In genomic region chr19:18658366-18658855, GRCh38 we compare ENCODE assay signal across 11 cellular contexts. TPM values are rescaled to one million over a fixed set of nuclear protein-coding genes. Genes with fewer than 3 reads are reported as not detected.
DNase-seq lines count a peak whose midpoint lies in the region; ATAC-seq, FAIRE-seq and TF ChIP-seq lines count a peak whose summit lies in the region.
"Had no signal": no experiment of that assay in that cellular context is flagged by ENCODE, and none has a peak within 500 bp of the region (broad histone marks: within the 10 kb centered on the region; RNA-seq: fewer than 3 reads in every experiment).

No MANE protein-coding gene starts in this region.

- no peaks in the 10 kb centered on the region for H3K9me3 ChIP-seq in heart right ventricle
- H3K9me3 ChIP-seq in H1 (ENCODE audit: insufficient read depth in 2 of 2, low read depth in 1 of 2, low read length in 1 of 2), result no peaks in the 10 kb centered on the region
- no peaks in the 10 kb centered on the region for H3K9me3 ChIP-seq in uterus

- peaks cover 17 to 51% (median 46%) of the 10 kb centered on the region in 9 donors for H3K4me1 ChIP-seq in heart right ventricle
- H3K4me1 ChIP-seq in H1 (replicated peaks in 1 of 4; ENCODE audit: control insufficient read depth in 3 of 4, insufficient read depth in 4 of 4, low read length in 3 of 4), result peaks cover 0 to 12% (median 6%) of the 10 kb centered on the region in 4 experiments; a peak in 5 of 7 replicates
- peaks cover 0 to 27% of the 10 kb centered on the region in 2 donors for H3K4me1 ChIP-seq in uterus

- H3K56ac ChIP-seq in H1 (replicated peaks; ENCODE audit: insufficient read length, low read depth, low read length), result no peak overlapping the region

- H3K27ac ChIP-seq in heart right ventricle, result peak overlapping the region; percentile 54 to 90 (median 86)
- no peak overlapping the region for H3K27ac ChIP-seq in H1 (ENCODE audit: low read depth, low read length)
- peak overlapping the region; percentile 77 to 79 for H3K27ac ChIP-seq in uterus

- H3K14ac ChIP-seq in H1 (ENCODE audit: insufficient read length), result no peak overlapping the region

- peaks cover 63% of the 10 kb centered on the region for H3K4me1 Mint-ChIP-seq in osteocyte (ENCODE audit: unreplicated experiment)

- H3K4me3 ChIP-seq in heart right ventricle (no peak overlapping the region), H1 (ENCODE audit: extremely low read depth in 1 of 4, insufficient read depth in 2 of 4, low read depth in 3 of 4, low read length in 4 of 4) (no peak overlapping the region), uterus (no peak overlapping the region)

- ATAC-seq in heart right ventricle (no peak), Right ventricle myocardium superior (ENCODE audit: poor library complexity) (no peak)
- ATAC-seq: activated CD8-positive, alpha-beta memory T cell treated with anti-CD3 and anti-CD28 coated beads, Interleukin-2, amount 10 ng/mL, durations not matched to agents 7 days and 5 days had no signal

- no peaks in the 10 kb centered on the region for H3K9me3 Mint-ChIP-seq in osteocyte (ENCODE audit: unreplicated experiment)

- H2BK20ac ChIP-seq in H1 (ENCODE audit: low read length), result no peak overlapping the region

- no peak overlapping the region for H3K4me2 ChIP-seq in H1 (ENCODE audit: insufficient read depth in 1 of 2, low read depth in 2 of 2, low read length in 2 of 2)

- intact Hi-C loops in heart right ventricle (cut with DNase I), result loop anchor here in 2 of 10 donors (5.0 to 10.0 kb wide), 2 partner anchors 51 to 214 kb away; partner anchors contain the start of gene CRLF1 (in 1 of the 2)
- intact Hi-C loops in Right ventricle myocardium superior (cut with DNase I), result no loop called here
- intact Hi-C loops in uterus (cut with DNase I; ENCODE audit: low total_unique reads), result no loop called here

- TF ChIP-seq EP300 in H1 (IDR thresholded peaks at IDR 0.05; ENCODE audit: borderline replicate concordance in 1 of 2, low read depth in 2 of 2, low read length in 2 of 2), result no peak

- TF ChIP-seq CTCF in heart right ventricle (IDR thresholded peaks at IDR 0.05) (no peak), H1 (IDR thresholded peaks at IDR 0.05; ENCODE audit: control extremely low read depth in 1 of 3, insufficient read depth in 1 of 3, low read depth in 1 of 3, low read length in 3 of 3) (no peak), osteocyte (IDR thresholded peaks at IDR 0.05) (no peak), uterus (IDR thresholded peaks at IDR 0.05) (no peak)

- no peak for FAIRE-seq in H1 (lab: Jason Lieb, UNC)

- no peak overlapping the region for H3K9ac ChIP-seq in H1 (replicated peaks in 1 of 4; ENCODE audit: extremely low read depth in 1 of 4, low read depth in 3 of 4, low read length in 3 of 4)

- no peak overlapping the region for H2BK120ac ChIP-seq in H1 (replicated peaks; ENCODE audit: low read depth, low read length)

- H3K4me3 Mint-ChIP-seq in osteocyte (ENCODE audit: unreplicated experiment), result peak overlapping the region; percentile 16
- H3K4me3 Mint-ChIP-seq: activated CD8-positive, alpha-beta memory T cell treated with anti-CD3 and anti-CD28 coated beads, Interleukin-2, amount 10 ng/mL, durations not matched to agents 7 days and 5 days had no signal

- no peaks in the 10 kb centered on the region; a peak in 1 of 4 replicates for H3K79me2 ChIP-seq in H1 (ENCODE audit: control insufficient read depth in 1 of 2, insufficient read depth in 2 of 2, low read length in 2 of 2)

- H3K4ac ChIP-seq in H1 (replicated peaks; ENCODE audit: insufficient read length, low read depth, low read length), result no peak overlapping the region

- CTCF ChIA-PET in H1 (lab: Charles Lee; ENCODE audit: partially characterized antibody), result interaction anchor here (1.0 to 1.7 kb wide), 3 partner anchors 56 to 138 kb away, joined by 3 read pairs; no protein-coding TSS in a partner anchor

- H3K18ac ChIP-seq in H1 (ENCODE audit: extremely low read depth, low read length), result no peak overlapping the region

- no peak overlapping the region for H2AFZ ChIP-seq in H1 (ENCODE audit: low read length)

- H3K36me3 Mint-ChIP-seq in osteocyte (ENCODE audit: unreplicated experiment), result no peaks in the 10 kb centered on the region
- H3K36me3 Mint-ChIP-seq: activated CD8-positive, alpha-beta memory T cell treated with anti-CD3 and anti-CD28 coated beads, Interleukin-2, amount 10 ng/mL, durations not matched to agents 7 days and 5 days had no signal

- H2BK12ac ChIP-seq in H1 (ENCODE audit: low read depth, low read length), result 0 out of 2 replicates have a peak overlapping the region, but pooled peaks have one; percentile 27

- no peak overlapping the region for H2AK5ac ChIP-seq in H1 (ENCODE audit: low read depth, low read length)

- H3K36me3 ChIP-seq in heart right ventricle, result peaks cover 0 to 4% (median 0%) of the 10 kb centered on the region in 9 donors
- no peaks in the 10 kb centered on the region for H3K36me3 ChIP-seq in H1 (ENCODE audit: control insufficient read depth in 2 of 4, insufficient read depth in 4 of 4, low read length in 3 of 4)
- no peaks in the 10 kb centered on the region for H3K36me3 ChIP-seq in uterus

- peaks cover 9 to 21% of the 10 kb centered on the region in 2 experiments for H4K20me1 ChIP-seq in H1 (replicated peaks in 1 of 2; ENCODE audit: control insufficient read depth in 1 of 2, insufficient read depth in 2 of 2, low read length in 2 of 2)

- TF ChIP-seq RAD21 in H1 (IDR thresholded peaks at IDR 0.05 in 1 of 2, conservative IDR thresholded peaks at IDR 0.05 in 1 of 2; ENCODE audit: low read depth in 2 of 2, low read length in 2 of 2), result no peak

- H3K27me3 Mint-ChIP-seq in osteocyte (ENCODE audit: unreplicated experiment), result no peaks in the 10 kb centered on the region
- H3K27me3 Mint-ChIP-seq: activated CD8-positive, alpha-beta memory T cell treated with anti-CD3 and anti-CD28 coated beads, Interleukin-2, amount 10 ng/mL, durations not matched to agents 7 days and 5 days had no signal

- H4K5ac ChIP-seq in H1 (ENCODE audit: insufficient read length, low read depth, low read length), result no peak overlapping the region

- POLR2A ChIA-PET in H1 (lab: Charles Lee; ENCODE audit: partially characterized antibody), result interaction anchor here (1.0 kb wide), 1 partner anchor 16 kb away, joined by 3 read pairs; no protein-coding TSS in a partner anchor

- in situ Hi-C loops in G401 (cut with HindIII; ENCODE audit: low sequenced_read_pairs), result no loop called here

- WGBS in heart right ventricle, 2 donors, result 88 to 94% methylated on average over 4 of the region's 4 CpGs
- WGBS in H1 (ENCODE audit: extremely low coverage in 1 of 2, insufficient coverage in 1 of 2, insufficient read length in 1 of 2, insufficient replicate concordance in 2 of 2, low coverage in 1 of 2, low lambda C conversion rate in 2 of 2, missing lambda C conversion rate in 1 of 2), 2 experiments, result 89% methylated on average over 4 of the region's 4 CpGs; no CpG with 5 or more reads in 1 of the 2 experiments

- no peak overlapping the region for H4K91ac ChIP-seq in H1 (replicated peaks; ENCODE audit: insufficient read length, low read length)

- no peak overlapping the region for H4K8ac ChIP-seq in H1 (ENCODE audit: extremely low read depth, insufficient read depth, low read length)

- H2BK15ac ChIP-seq in H1 (ENCODE audit: low read length), result no peak overlapping the region

- H3K27me3 ChIP-seq in heart right ventricle (no peaks in the 10 kb centered on the region), H1 (replicated peaks in 1 of 4; ENCODE audit: control insufficient read depth in 3 of 4, extremely low read depth in 1 of 4, insufficient read depth in 3 of 4, low read length in 3 of 4) (peaks cover 0 to 4% (median 0%) of the 10 kb centered on the region in 4 experiments; a peak in 1 of 7 replicates), uterus (no peaks in the 10 kb centered on the region)

- no peak overlapping the region for H3K23ac ChIP-seq in H1 (ENCODE audit: insufficient read length)

- peaks cover 9% of the 10 kb centered on the region; the same call in 1 of the 2 replicates for H3K23me2 ChIP-seq in H1 (ENCODE audit: low read depth, low read length)

- peaks cover 3% of the 10 kb centered on the region; the same call in 1 of the 2 replicates for H3K79me1 ChIP-seq in H1 (ENCODE audit: low read depth, low read length)

- no peak overlapping the region for H2BK5ac ChIP-seq in H1 (ENCODE audit: low read depth, low read length)

- H3K27ac Mint-ChIP-seq in osteocyte (ENCODE audit: unreplicated experiment), result peak overlapping the region; percentile 77
- H3K27ac Mint-ChIP-seq: activated CD8-positive, alpha-beta memory T cell treated with anti-CD3 and anti-CD28 coated beads, Interleukin-2, amount 10 ng/mL, durations not matched to agents 7 days and 5 days had no signal

- no peak for DNase-seq in heart right ventricle
- no peak for DNase-seq in Right ventricle myocardium superior
- no peak for DNase-seq in H1 (ENCODE audit: low read depth in 1 of 2, low spot score in 2 of 2)
- no peak for DNase-seq in osteocyte (ENCODE audit: extremely low spot score, unreplicated experiment)
- no peak for DNase-seq in uterus
- no peak for DNase-seq in midbrain (lab: John Stamatoyannopoulos, UW)
- no peak for DNase-seq in G401 (ENCODE audit: low spot score)
- DNase-seq in activated CD4-positive, alpha-beta T cell treated with anti-CD3 and anti-CD28 coated beads for 1 hour, result no peak
- DNase-seq: activated CD8-positive, alpha-beta memory T cell treated with anti-CD3 and anti-CD28 coated beads, Interleukin-2, amount 10 ng/mL, durations not matched to agents 7 days and 5 days; NCI-H524 treated with DMSO at 0.1 percent for 48 hours; SHP77 had no signal

- TF ChIP-seq POLR2A in H1 (IDR thresholded peaks at IDR 0.05; ENCODE audit: control extremely low read depth in 1 of 2, low read depth in 2 of 2, low read length in 2 of 2) (no peak), uterus (IDR thresholded peaks at IDR 0.05) (no peak)

RNA-seq across cellular contexts. Expression of gene KLHL26, which starts 21.6 kb away (rescaled TPM):
- 1 to 10 TPM; 4.6 to 8.2 (median 6.3) TPM for total RNA-seq in heart right ventricle
- 1 to 10 TPM; 3.4 to 4.6 TPM for polyA plus RNA-seq in heart right ventricle
- 4.5 TPM for total RNA-seq in Right ventricle myocardium superior
- total RNA-seq in H1 (2021; fragmentation: NEBNext Ultra II Directional; extraction: Animal tissue kit (Norgen Biotek cat#: 25700)), result 8.8 and 9.0 TPM in 2 replicates
- 2.2 and 6.7 TPM in 2 replicates for polyA plus RNA-seq in H1 (2011; rRNA removed)
- 5.5 TPM for polyA plus RNA-seq in H1 (2011; cell fraction: cytosol; rRNA removed)
- 6.8 TPM for polyA plus RNA-seq in H1 (2011; cell fraction: nucleus; rRNA removed)
- 4.9 to 9.1 TPM (median 6.0 TPM) in 4 replicates for polyA plus RNA-seq in H1 (2012, experiment 1 of 2)
- 5.2 TPM for polyA plus RNA-seq in H1 (2012, experiment 2 of 2)
- polyA plus RNA-seq in H1 (2013, experiment 1 of 2), result 4.2 TPM
- 4.0 TPM for polyA plus RNA-seq in H1 (2013, experiment 2 of 2)
- polyA minus RNA-seq in H1 (2011; rRNA and poly(A)+ RNA removed), result 6.3 and 8.8 TPM in 2 replicates
- 11.4 TPM for polyA minus RNA-seq in H1 (2011; cell fraction: cytosol; rRNA and poly(A)+ RNA removed)
- polyA minus RNA-seq in H1 (2011; cell fraction: nucleus; rRNA and poly(A)+ RNA removed), result 3.9 TPM
- 12.4 and 13.2 TPM in 2 replicates for total RNA-seq in osteocyte
- 10 to 100 TPM in 1 of 4 donors, 1 to 10 TPM in 3; 3.8 to 22.2 (median 6.9) TPM for total RNA-seq in uterus
- 5.0 and 8.3 TPM in 2 replicates for total RNA-seq in G401 (2014; rRNA removed; shearing (Covaris generic))

RNA-seq across cellular contexts. Expression of gene CRTC1, which starts 25.1 kb away (rescaled TPM):
- total RNA-seq in heart right ventricle, result 10 to 100 TPM in 3 of 10 donors, 1 to 10 TPM in 7; 6.5 to 11.8 (median 9.3) TPM
- polyA plus RNA-seq in heart right ventricle, result 1 to 10 TPM; 3.2 to 8.6 TPM
- total RNA-seq in Right ventricle myocardium superior, result 9.1 TPM
- total RNA-seq in H1 (2021; fragmentation: NEBNext Ultra II Directional; extraction: Animal tissue kit (Norgen Biotek cat#: 25700)), result 8.5 TPM in 2 replicates
- 2.9 and 6.5 TPM in 2 replicates for polyA plus RNA-seq in H1 (2011; rRNA removed)
- 2.7 TPM for polyA plus RNA-seq in H1 (2011; cell fraction: cytosol; rRNA removed)
- 18.3 TPM for polyA plus RNA-seq in H1 (2011; cell fraction: nucleus; rRNA removed)
- 4.4 to 9.8 TPM (median 8.1 TPM) in 4 replicates for polyA plus RNA-seq in H1 (2012, experiment 1 of 2)
- polyA plus RNA-seq in H1 (2012, experiment 2 of 2), result 4.9 TPM
- polyA plus RNA-seq in H1 (2013, experiment 1 of 2), result 8.8 TPM
- 7.7 TPM for polyA plus RNA-seq in H1 (2013, experiment 2 of 2)
- polyA minus RNA-seq in H1 (2011; rRNA and poly(A)+ RNA removed), result 0.71 and 1.8 TPM in 2 replicates
- polyA minus RNA-seq in H1 (2011; cell fraction: cytosol; rRNA and poly(A)+ RNA removed), result 4.7 TPM
- 6.3 TPM for polyA minus RNA-seq in H1 (2011; cell fraction: nucleus; rRNA and poly(A)+ RNA removed)
- total RNA-seq in osteocyte, result 24.0 and 25.7 TPM in 2 replicates
- total RNA-seq in uterus, result 10 to 100 TPM in 1 of 4 donors, 1 to 10 TPM in 3; 2.4 to 17.5 (median 6.7) TPM
- 2.1 and 2.7 TPM in 2 replicates for total RNA-seq in G401 (2014; rRNA removed; shearing (Covaris generic))

RNA-seq across cellular contexts. Expression of gene TMEM59L, which starts 45.7 kb away (rescaled TPM):
- 1 to 10 TPM in 5 of 10 donors, under 1 TPM in 5; 0.13 to 4.5 (median 0.89) TPM for total RNA-seq in heart right ventricle
- 10 to 100 TPM in 1 of 2 donors, 1 to 10 TPM in 1; 2.5 to 13.8 TPM for polyA plus RNA-seq in heart right ventricle
- 1.6 TPM for total RNA-seq in Right ventricle myocardium superior
- total RNA-seq in H1 (2021; fragmentation: NEBNext Ultra II Directional; extraction: Animal tissue kit (Norgen Biotek cat#: 25700)), result 8.6 and 12.2 TPM in 2 replicates
- polyA plus RNA-seq in H1 (2011; rRNA removed), result 4.0 and 10.4 TPM in 2 replicates
- polyA plus RNA-seq in H1 (2011; cell fraction: cytosol; rRNA removed), result 6.1 TPM
- 34.5 TPM for polyA plus RNA-seq in H1 (2011; cell fraction: nucleus; rRNA removed)
- 5.8 to 11.5 TPM (median 11.1 TPM) in 4 replicates for polyA plus RNA-seq in H1 (2012, experiment 1 of 2)
- 10.7 TPM for polyA plus RNA-seq in H1 (2012, experiment 2 of 2)
- polyA plus RNA-seq in H1 (2013, experiment 1 of 2), result 37.3 TPM
- 37.3 TPM for polyA plus RNA-seq in H1 (2013, experiment 2 of 2)
- polyA minus RNA-seq in H1 (2011; rRNA and poly(A)+ RNA removed), result 0.56 and 0.82 TPM in 2 replicates
- polyA minus RNA-seq in H1 (2011; cell fraction: cytosol; rRNA and poly(A)+ RNA removed), result 9.2 TPM
- polyA minus RNA-seq in H1 (2011; cell fraction: nucleus; rRNA and poly(A)+ RNA removed), result 5.0 TPM
- 4.7 and 5.9 TPM in 2 replicates for total RNA-seq in osteocyte
- total RNA-seq in uterus, result 1 to 10 TPM in 1 of 4 donors, under 1 TPM in 1, not detected in 2; 0.26 to 7.5 TPM
- total RNA-seq in G401 (2014; rRNA removed; shearing (Covaris generic)), result 2.5 and 4.1 TPM in 2 replicates
- total RNA-seq: activated CD8-positive, alpha-beta memory T cell treated with anti-CD3 and anti-CD28 coated beads, Interleukin-2, amount 10 ng/mL, durations not matched to agents 7 days and 5 days had no signal

RNA-seq across cellular contexts. Expression of gene CRLF1, which starts 51.8 kb away (rescaled TPM):
- total RNA-seq in heart right ventricle, result 10 to 100 TPM in 3 of 10 donors, 1 to 10 TPM in 6, under 1 TPM in 1; 0.68 to 42.1 (median 4.5) TPM
- 100 to 1,000 TPM; 154 to 161 TPM for polyA plus RNA-seq in heart right ventricle
- total RNA-seq in Right ventricle myocardium superior, result 20.6 TPM
- 9.5 and 10.3 TPM in 2 replicates for total RNA-seq in H1 (2021; fragmentation: NEBNext Ultra II Directional; extraction: Animal tissue kit (Norgen Biotek cat#: 25700))
- polyA plus RNA-seq in H1 (2011; rRNA removed), result 7.2 and 19.2 TPM in 2 replicates
- polyA plus RNA-seq in H1 (2011; cell fraction: cytosol; rRNA removed), result 10.3 TPM
- 15.8 TPM for polyA plus RNA-seq in H1 (2011; cell fraction: nucleus; rRNA removed)
- 5.8 to 11.1 TPM (median 9.9 TPM) in 4 replicates for polyA plus RNA-seq in H1 (2012, experiment 1 of 2)
- polyA plus RNA-seq in H1 (2012, experiment 2 of 2), result 10.1 TPM
- 46.8 TPM for polyA plus RNA-seq in H1 (2013, experiment 1 of 2)
- polyA plus RNA-seq in H1 (2013, experiment 2 of 2), result 48.9 TPM
- polyA minus RNA-seq in H1 (2011; rRNA and poly(A)+ RNA removed), result 0.68 and 2.1 TPM in 2 replicates
- 7.1 TPM for polyA minus RNA-seq in H1 (2011; cell fraction: cytosol; rRNA and poly(A)+ RNA removed)
- polyA minus RNA-seq in H1 (2011; cell fraction: nucleus; rRNA and poly(A)+ RNA removed), result 2.5 TPM
- 17.0 and 18.7 TPM in 2 replicates for total RNA-seq in osteocyte
- under 1 TPM in 3 of 4 donors, not detected in 1; 0.26 to 0.69 (median 0.67) TPM for total RNA-seq in uterus
- total RNA-seq in G401 (2014; rRNA removed; shearing (Covaris generic)), result 148 and 169 TPM in 2 replicates
- total RNA-seq: activated CD8-positive, alpha-beta memory T cell treated with anti-CD3 and anti-CD28 coated beads, Interleukin-2, amount 10 ng/mL, durations not matched to agents 7 days and 5 days had no signal
